Comparison of ENCODE assay signal across 1 cellular context in the genomic region with DNA sequence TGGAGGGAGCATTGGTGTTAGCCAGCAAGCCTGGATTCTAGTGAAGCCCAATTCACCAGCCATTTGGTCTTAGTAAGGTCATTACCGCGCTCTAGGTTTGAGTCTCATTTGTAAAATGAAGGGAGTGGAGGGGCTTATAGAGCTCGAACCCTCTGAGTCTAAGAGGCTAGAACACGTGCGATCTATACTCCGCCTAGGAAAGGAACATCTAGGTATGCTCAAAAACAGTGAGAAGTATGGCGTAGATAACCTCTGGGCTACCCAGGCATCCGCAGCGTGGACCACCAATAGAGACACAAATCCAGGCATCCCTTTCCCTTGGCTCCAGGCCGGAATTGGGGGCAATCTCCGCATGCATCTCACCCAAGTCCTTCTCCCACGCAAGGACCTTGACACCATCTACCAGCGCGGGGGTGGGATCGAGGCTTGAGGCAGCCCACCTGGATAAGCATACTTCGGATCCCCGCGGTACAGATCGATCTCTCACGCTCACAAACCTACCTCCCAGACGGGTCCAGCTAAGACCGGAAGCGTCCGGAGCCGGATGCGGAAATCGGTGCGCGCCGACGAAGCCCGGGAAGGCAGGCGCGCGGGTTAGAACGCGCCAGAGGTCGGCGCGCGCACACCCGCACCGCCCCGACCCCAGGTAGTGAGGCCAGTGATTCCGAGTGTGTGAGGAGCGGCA.
A peak's percentile ranks its signal among the peaks of the same experiment; 100 is the strongest.
TF ChIP-seq lines count a peak whose summit lies in the region.

METTL25B (plus strand) TSS at position 556 of the 685 bp plus-strand sequence. CDS start 636 bp downstream, outside the sequence.

TF ChIP-seq in HepG2, 621 proteins besides CTCF, POLR2A, EP300 and RAD21 (continued from another document and continues in another):
- TF ChIP-seq TFDP2 (CRISPR knock-in tag; IDR thresholded peaks at IDR 0.05): peak; percentile 82
- peak; percentile 88 for TF ChIP-seq GATAD1 (CRISPR knock-in tag; IDR thresholded peaks at IDR 0.05)
- 0 out of 2 replicates have a peak, but pooled peaks have one; percentile 63 for TF ChIP-seq MYNN (CRISPR knock-in tag; IDR thresholded peaks at IDR 0.05; ENCODE audit: low read depth)
- TF ChIP-seq ZEB1 (IDR thresholded peaks at IDR 0.05; ENCODE audit: insufficient replicate concordance, low read depth): no peak
- TF ChIP-seq ASH2L (IDR thresholded peaks at IDR 0.05; ENCODE audit: insufficient read length, low read depth, low read length): peak; percentile 58
- TF ChIP-seq ZNF572 (CRISPR knock-in tag; IDR thresholded peaks at IDR 0.05): no peak
- no peak for TF ChIP-seq PCBP2 (optimal IDR thresholded peaks at IDR 0.05; ENCODE audit: low read depth, low read length, poor library complexity, severe bottlenecking)
- peak; percentile 72; the same call in 1 of the 2 replicates for TF ChIP-seq SIN3A (IDR thresholded peaks at IDR 0.05; ENCODE audit: borderline replicate concordance, low read depth, low read length)
- TF ChIP-seq ZNF562 (CRISPR knock-in tag; IDR thresholded peaks at IDR 0.05; ENCODE audit: borderline replicate concordance): no peak
- peak; percentile 83 for TF ChIP-seq GABPA (IDR thresholded peaks at IDR 0.05; ENCODE audit: low read depth, low read length)
- TF ChIP-seq GABPA (CRISPR knock-in tag; IDR thresholded peaks at IDR 0.05; ENCODE audit: low read depth): peak; percentile 93
- TF ChIP-seq POLR2AphosphoS5 (IDR thresholded peaks at IDR 0.05; ENCODE audit: low read depth, low read length): peak; percentile 73
- no peak for TF ChIP-seq PPARG (CRISPR knock-in tag; conservative IDR thresholded peaks at IDR 0.05)
- TF ChIP-seq, protein P1, sequence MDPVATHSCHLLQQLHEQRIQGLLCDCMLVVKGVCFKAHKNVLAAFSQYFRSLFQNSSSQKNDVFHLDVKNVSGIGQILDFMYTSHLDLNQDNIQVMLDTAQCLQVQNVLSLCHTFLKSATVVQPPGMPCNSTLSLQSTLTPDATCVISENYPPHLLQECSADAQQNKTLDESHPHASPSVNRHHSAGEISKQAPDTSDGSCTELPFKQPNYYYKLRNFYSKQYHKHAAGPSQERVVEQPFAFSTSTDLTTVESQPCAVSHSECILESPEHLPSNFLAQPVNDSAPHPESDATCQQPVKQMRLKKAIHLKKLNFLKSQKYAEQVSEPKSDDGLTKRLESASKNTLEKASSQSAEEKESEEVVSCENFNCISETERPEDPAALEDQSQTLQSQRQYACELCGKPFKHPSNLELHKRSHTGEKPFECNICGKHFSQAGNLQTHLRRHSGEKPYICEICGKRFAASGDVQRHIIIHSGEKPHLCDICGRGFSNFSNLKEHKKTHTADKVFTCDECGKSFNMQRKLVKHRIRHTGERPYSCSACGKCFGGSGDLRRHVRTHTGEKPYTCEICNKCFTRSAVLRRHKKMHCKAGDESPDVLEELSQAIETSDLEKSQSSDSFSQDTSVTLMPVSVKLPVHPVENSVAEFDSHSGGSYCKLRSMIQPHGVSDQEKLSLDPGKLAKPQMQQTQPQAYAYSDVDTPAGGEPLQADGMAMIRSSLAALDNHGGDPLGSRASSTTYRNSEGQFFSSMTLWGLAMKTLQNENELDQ (CRISPR knock-in tag; IDR thresholded peaks at IDR 0.05; ENCODE audit: borderline replicate concordance): no peak
- TF ChIP-seq KDM6A (CRISPR knock-in tag; IDR thresholded peaks at IDR 0.05; ENCODE audit: low read depth): no peak
- TF ChIP-seq, protein P2, sequence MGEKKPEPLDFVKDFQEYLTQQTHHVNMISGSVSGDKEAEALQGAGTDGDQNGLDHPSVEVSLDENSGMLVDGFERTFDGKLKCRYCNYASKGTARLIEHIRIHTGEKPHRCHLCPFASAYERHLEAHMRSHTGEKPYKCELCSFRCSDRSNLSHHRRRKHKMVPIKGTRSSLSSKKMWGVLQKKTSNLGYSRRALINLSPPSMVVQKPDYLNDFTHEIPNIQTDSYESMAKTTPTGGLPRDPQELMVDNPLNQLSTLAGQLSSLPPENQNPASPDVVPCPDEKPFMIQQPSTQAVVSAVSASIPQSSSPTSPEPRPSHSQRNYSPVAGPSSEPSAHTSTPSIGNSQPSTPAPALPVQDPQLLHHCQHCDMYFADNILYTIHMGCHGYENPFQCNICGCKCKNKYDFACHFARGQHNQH (CRISPR knock-in tag; IDR thresholded peaks at IDR 0.05): peak; percentile 13; the same call in 1 of the 2 replicates
- TF ChIP-seq YY1 (IDR thresholded peaks at IDR 0.05; ENCODE audit: insufficient read depth, insufficient replicate concordance, low read depth, low read length): peak; percentile 27
- TF ChIP-seq YEATS2 (CRISPR knock-in tag; IDR thresholded peaks at IDR 0.05; ENCODE audit: borderline replicate concordance): peak; percentile 58; the same call in 1 of the 2 replicates
- no peak for TF ChIP-seq FOXO4 (CRISPR knock-in tag; conservative IDR thresholded peaks at IDR 0.05)
- TF ChIP-seq HOXA5 (CRISPR knock-in tag; IDR thresholded peaks at IDR 0.05): no peak
- no peak for TF ChIP-seq PTBP1 (IDR thresholded peaks at IDR 0.05; ENCODE audit: low read depth, low read length, poor library complexity, severe bottlenecking)
- TF ChIP-seq NR2C2 (CRISPR knock-in tag; IDR thresholded peaks at IDR 0.05; ENCODE audit: borderline replicate concordance): 0 out of 2 replicates have a peak, but pooled peaks have one; percentile 21
- TF ChIP-seq, protein P3, sequence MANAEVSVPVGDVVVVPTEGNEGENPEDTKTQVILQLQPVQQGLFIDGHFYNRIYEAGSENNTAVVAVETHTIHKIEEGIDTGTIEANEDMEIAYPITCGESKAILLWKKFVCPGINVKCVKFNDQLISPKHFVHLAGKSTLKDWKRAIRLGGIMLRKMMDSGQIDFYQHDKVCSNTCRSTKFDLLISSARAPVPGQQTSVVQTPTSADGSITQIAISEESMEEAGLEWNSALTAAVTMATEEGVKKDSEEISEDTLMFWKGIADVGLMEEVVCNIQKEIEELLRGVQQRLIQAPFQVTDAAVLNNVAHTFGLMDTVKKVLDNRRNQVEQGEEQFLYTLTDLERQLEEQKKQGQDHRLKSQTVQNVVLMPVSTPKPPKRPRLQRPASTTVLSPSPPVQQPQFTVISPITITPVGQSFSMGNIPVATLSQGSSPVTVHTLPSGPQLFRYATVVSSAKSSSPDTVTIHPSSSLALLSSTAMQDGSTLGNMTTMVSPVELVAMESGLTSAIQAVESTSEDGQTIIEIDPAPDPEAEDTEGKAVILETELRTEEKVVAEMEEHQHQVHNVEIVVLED (CRISPR knock-in tag; IDR thresholded peaks at IDR 0.05; ENCODE audit: borderline replicate concordance): no peak
- no peak for TF ChIP-seq GATA4 (IDR thresholded peaks at IDR 0.05; ENCODE audit: borderline replicate concordance, low read depth)
- peak; percentile 12; the same call in 1 of the 2 replicates for TF ChIP-seq ZBTB38 (CRISPR knock-in tag; IDR thresholded peaks at IDR 0.05)
- TF ChIP-seq TSC22D2 (CRISPR knock-in tag; IDR thresholded peaks at IDR 0.05; ENCODE audit: borderline replicate concordance): peak; percentile 59; the same call in 1 of the 2 replicates
- TF ChIP-seq ETV6 (CRISPR knock-in tag; conservative IDR thresholded peaks at IDR 0.05): peak; percentile 22; the same call in 1 of the 2 replicates
- no peak for TF ChIP-seq MAFG (CRISPR knock-in tag; IDR thresholded peaks at IDR 0.05)
- TF ChIP-seq ZNF556 (CRISPR knock-in tag; IDR thresholded peaks at IDR 0.05; ENCODE audit: borderline replicate concordance): no peak
- no peak for TF ChIP-seq ZNF775 (CRISPR knock-in tag; IDR thresholded peaks at IDR 0.05; ENCODE audit: borderline replicate concordance)
- 0 out of 2 replicates have a peak, but pooled peaks have one; percentile 15 for TF ChIP-seq ZNF430 (CRISPR knock-in tag; IDR thresholded peaks at IDR 0.05)
- TF ChIP-seq CSRNP1 (CRISPR knock-in tag; IDR thresholded peaks at IDR 0.05): 0 out of 2 replicates have a peak, but pooled peaks have one; percentile 23
- TF ChIP-seq, protein P4, sequence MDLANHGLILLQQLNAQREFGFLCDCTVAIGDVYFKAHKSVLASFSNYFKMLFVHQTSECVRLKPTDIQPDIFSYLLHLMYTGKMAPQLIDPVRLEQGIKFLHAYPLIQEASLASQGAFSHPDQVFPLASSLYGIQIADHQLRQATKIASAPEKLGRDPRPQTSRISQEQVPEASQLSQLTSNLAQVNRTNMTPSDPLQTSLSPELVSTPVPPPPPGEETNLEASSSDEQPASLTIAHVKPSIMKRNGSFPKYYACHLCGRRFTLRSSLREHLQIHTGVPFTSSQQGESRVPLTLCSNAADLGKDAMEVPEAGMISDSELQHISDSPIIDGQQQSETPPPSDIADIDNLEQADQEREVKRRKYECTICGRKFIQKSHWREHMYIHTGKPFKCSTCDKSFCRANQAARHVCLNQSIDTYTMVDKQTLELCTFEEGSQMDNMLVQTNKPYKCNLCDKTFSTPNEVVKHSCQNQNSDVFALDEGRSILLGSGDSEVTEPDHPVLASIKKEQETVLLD (CRISPR knock-in tag; IDR thresholded peaks at IDR 0.05; ENCODE audit: low read depth): 0 out of 2 replicates have a peak, but pooled peaks have one; percentile 18
- TF ChIP-seq ARID3A (IDR thresholded peaks at IDR 0.05; ENCODE audit: low read depth, low read length): no peak
- TF ChIP-seq NR2F2 (IDR thresholded peaks at IDR 0.05; ENCODE audit: borderline replicate concordance, low read depth): peak; percentile 27; the same call in 1 of the 2 replicates
- no peak for TF ChIP-seq ZNF354B (CRISPR knock-in tag; IDR thresholded peaks at IDR 0.05)
- no peak for TF ChIP-seq ZNF44 (CRISPR knock-in tag; IDR thresholded peaks at IDR 0.05)
- no peak for TF ChIP-seq ZNF879 (CRISPR knock-in tag; IDR thresholded peaks at IDR 0.05)
- TF ChIP-seq MBNL3 (CRISPR knock-in tag; conservative IDR thresholded peaks at IDR 0.05): no peak
- TF ChIP-seq ZNF766 (CRISPR knock-in tag; IDR thresholded peaks at IDR 0.05; ENCODE audit: borderline replicate concordance): no peak
- TF ChIP-seq MED8 (CRISPR knock-in tag; IDR thresholded peaks at IDR 0.05; ENCODE audit: insufficient replicate concordance): no peak
- TF ChIP-seq HIC2 (CRISPR knock-in tag; IDR thresholded peaks at IDR 0.05; ENCODE audit: low read depth): no peak
- 0 out of 2 replicates have a peak, but pooled peaks have one; percentile 10 for TF ChIP-seq THAP7 (CRISPR knock-in tag; IDR thresholded peaks at IDR 0.05)
- TF ChIP-seq GTF2F1 (IDR thresholded peaks at IDR 0.05; ENCODE audit: low read length): no peak
- TF ChIP-seq SNAPC2 (CRISPR knock-in tag; IDR thresholded peaks at IDR 0.05): no peak
- no peak for TF ChIP-seq FOXA1 (IDR thresholded peaks at IDR 0.05)
- TF ChIP-seq FOXA1 (CRISPR knock-in tag; IDR thresholded peaks at IDR 0.05): no peak
